In the genomic region with DNA sequence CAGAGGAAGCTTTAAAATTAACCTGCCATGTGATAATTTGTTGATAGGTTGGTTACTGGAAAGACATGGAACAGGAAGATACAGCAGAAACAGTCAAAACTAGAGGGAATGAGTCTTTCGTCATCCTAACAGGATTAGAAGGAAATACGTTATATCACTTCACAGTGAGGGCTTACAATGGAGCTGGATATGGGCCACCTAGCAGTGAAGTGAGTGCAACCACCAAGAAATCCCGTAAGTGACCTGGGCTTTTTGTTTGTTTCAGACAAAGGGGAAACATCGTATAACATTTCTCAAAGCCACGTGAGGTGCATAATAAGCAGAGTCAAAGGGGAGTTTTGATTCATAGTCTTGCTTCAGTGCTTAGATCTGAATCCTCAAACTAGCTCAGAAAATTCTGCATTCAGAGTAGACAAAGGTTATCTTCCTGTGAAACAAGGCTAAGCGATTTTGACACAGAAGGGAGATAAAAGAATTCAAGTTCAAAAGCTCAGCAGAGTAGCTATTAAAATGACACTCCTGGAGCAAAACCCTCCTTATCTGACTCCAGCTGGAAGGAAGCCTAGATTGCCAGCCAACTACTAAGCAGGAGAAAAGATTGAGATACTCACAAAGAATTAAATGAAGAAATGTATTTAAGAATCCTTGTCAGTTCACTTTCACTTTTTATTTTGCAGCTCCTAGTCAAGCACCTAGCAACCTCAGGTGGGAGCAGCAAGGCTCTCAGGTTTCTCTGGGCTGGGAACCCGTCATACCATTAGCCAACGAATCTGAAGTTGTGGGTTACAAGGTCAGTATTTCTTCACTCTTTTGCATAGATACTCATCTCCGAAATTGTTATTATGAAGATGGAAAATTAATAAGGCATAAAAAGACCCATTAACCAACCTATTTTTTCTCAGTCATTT, we compare ENCODE assay signal across 19 cellular contexts.
DNase-seq lines count a peak whose midpoint lies in the region; ATAC-seq and TF ChIP-seq lines count a peak whose summit lies in the region.
"Had no signal": no experiment of that assay in that cellular context is flagged by ENCODE, and none has a peak within 500 bp of the region (broad histone marks: within the 10 kb centered on the region; RNA-seq: fewer than 3 reads in every experiment).

No MANE protein-coding gene starts in this region.

- H3K4me1 Mint-ChIP-seq in activated CD4-positive, alpha-beta T cell treated with anti-CD3 and anti-CD28 coated beads, Interleukin-2, amount 10 ng/mL, durations not matched to agents 7 days and 5 days = no peaks in the 10 kb centered on the region
- H3K4me1 Mint-ChIP-seq: activated CD4-positive, alpha-beta T cell treated with anti-CD3 and anti-CD28 coated beads for 36 hours had no signal

- in situ Hi-C loops in mammary epithelial cell (cut with MboI; ENCODE audit: low sequenced_read_pairs in 2 of 2) = no loop called here

- H3K4me1 ChIP-seq in mammary epithelial cell (ENCODE audit: insufficient read depth, low read length) (peaks cover 7% of the 10 kb centered on the region), smooth muscle cell (ENCODE audit: low read depth) (no peaks in the 10 kb centered on the region)
- H3K4me1 ChIP-seq: BE2C, SJSA1 had no signal

- H3K79me2 ChIP-seq in mammary epithelial cell (ENCODE audit: insufficient read depth, low read length) (no peaks in the 10 kb centered on the region), smooth muscle cell (ENCODE audit: low read depth) (no peaks in the 10 kb centered on the region)

- ATAC-seq in activated CD4-positive, CD25-positive, alpha-beta regulatory T cell treated with anti-CD3 and anti-CD28 coated beads, Interleukin-2, amount 50 U/mL, for 24 hours = no peak
- ATAC-seq: activated CD4-positive, alpha-beta T cell treated with anti-CD3 and anti-CD28 coated beads for 36 hours; sciatic nerve had no signal

- H3K27ac ChIP-seq in mammary epithelial cell (ENCODE audit: insufficient read depth, low read depth, low read length) (no peak overlapping the region), smooth muscle cell (ENCODE audit: low read depth) (peak overlapping the region; percentile 8)
- H3K27ac ChIP-seq: SJSA1 had no signal

- intact Hi-C loops in mammary epithelial cell (cut with micrococcal nuclease) = no loop called here

- H3K36me3 Mint-ChIP-seq in activated CD4-positive, alpha-beta T cell treated with anti-CD3 and anti-CD28 coated beads, Interleukin-2, amount 10 ng/mL, durations not matched to agents 7 days and 5 days (ENCODE audit: low read depth) = no peaks in the 10 kb centered on the region

- H2AFZ ChIP-seq in mammary epithelial cell (ENCODE audit: low read depth, low read length) = peak overlapping the region; percentile 63
- peak overlapping the region; percentile 7 for H2AFZ ChIP-seq in smooth muscle cell (ENCODE audit: low read depth)

- no peaks in the 10 kb centered on the region for H3K27me3 ChIP-seq in mammary epithelial cell (ENCODE audit: insufficient read depth, low read length)
- H3K27me3 ChIP-seq in smooth muscle cell (ENCODE audit: low read depth) = no peaks in the 10 kb centered on the region
- H3K27me3 ChIP-seq: BE2C, SJSA1 had no signal

- no peak overlapping the region for H3K4me3 Mint-ChIP-seq in activated CD4-positive, alpha-beta T cell treated with anti-CD3 and anti-CD28 coated beads, Interleukin-2, amount 10 ng/mL, durations not matched to agents 7 days and 5 days
- H3K4me3 Mint-ChIP-seq: activated CD4-positive, alpha-beta T cell treated with anti-CD3 and anti-CD28 coated beads for 36 hours had no signal

- CTCF ChIA-PET in mammary epithelial cell (lab: Charles Lee; ENCODE audit: low non-redundant PET) = no interaction called here
- CTCF ChIA-PET in activated CD4-positive, alpha-beta T cell treated with anti-CD3 and anti-CD28 coated beads, Interleukin-2, amount 10 ng/mL, durations not matched to agents 7 days and 5 days (lab: Charles Lee) = no interaction called here

- no peaks in the 10 kb centered on the region for H3K9me3 ChIP-seq in mammary epithelial cell (replicated peaks; ENCODE audit: insufficient read depth, low read length)
- H3K9me3 ChIP-seq in smooth muscle cell (replicated peaks; ENCODE audit: low read depth) = no peaks in the 10 kb centered on the region
- H3K9me3 ChIP-seq: BE2C, SJSA1 had no signal

- 46% methylated on average over 8 of the region's 9 CpGs for WGBS in mammary epithelial cell (ENCODE audit: low coverage, missing lambda C conversion rate)
- 58% methylated on average over 9 of the region's 9 CpGs for WGBS in smooth muscle cell (ENCODE audit: low lambda C conversion rate)

- H3K4me3 ChIP-seq in mammary epithelial cell (replicated peaks in 1 of 3; ENCODE audit: insufficient read depth in 1 of 3, low read depth in 2 of 3, low read length in 3 of 3) (peak overlapping the region in 1 of 3 experiments; percentile 3), smooth muscle cell (no peak overlapping the region)
- H3K4me3 ChIP-seq: SJSA1 had no signal

- POLR2A ChIA-PET in activated CD4-positive, alpha-beta T cell treated with anti-CD3 and anti-CD28 coated beads, Interleukin-2, amount 10 ng/mL, durations not matched to agents 7 days and 5 days (lab: Charles Lee) = no interaction called here

- peaks cover 5% of the 10 kb centered on the region for H3F3A ChIP-seq in smooth muscle cell (ENCODE audit: low read depth)

- dilution Hi-C loops in mammary epithelial cell (cut with HindIII; ENCODE audit: low sequenced_read_pairs) = no loop called here

- BruUV-seq in mammary epithelial cell (replicated peaks; lab: Mats Ljungman, UMichigan) = no TSS peak

- TF ChIP-seq CTCF in mammary epithelial cell (conservative IDR thresholded peaks at IDR 0.05 in 1 of 2, IDR thresholded peaks at IDR 0.05 in 1 of 2; ENCODE audit: extremely low read depth in 1 of 2, insufficient read depth in 1 of 2, low read depth in 1 of 2, low read length in 2 of 2) = no peak
- no peak for TF ChIP-seq CTCF in smooth muscle cell (IDR thresholded peaks at IDR 0.05; ENCODE audit: borderline replicate concordance, insufficient read depth, poor library complexity, severe bottlenecking)

- H3K27ac Mint-ChIP-seq in activated CD4-positive, alpha-beta T cell treated with anti-CD3 and anti-CD28 coated beads, Interleukin-2, amount 10 ng/mL, durations not matched to agents 7 days and 5 days = no peak overlapping the region
- H3K27ac Mint-ChIP-seq: activated CD4-positive, alpha-beta T cell treated with anti-CD3 and anti-CD28 coated beads for 36 hours had no signal

- no peaks in the 10 kb centered on the region for H3K27me3 Mint-ChIP-seq in activated CD4-positive, alpha-beta T cell treated with anti-CD3 and anti-CD28 coated beads, Interleukin-2, amount 10 ng/mL, durations not matched to agents 7 days and 5 days
- H3K27me3 Mint-ChIP-seq: activated CD4-positive, alpha-beta T cell treated with anti-CD3 and anti-CD28 coated beads for 36 hours had no signal

- H3K9ac ChIP-seq in mammary epithelial cell (ENCODE audit: insufficient read depth, low read length) (no peak overlapping the region), smooth muscle cell (ENCODE audit: low read depth) (no peak overlapping the region)

- H3K36me3 ChIP-seq in mammary epithelial cell (ENCODE audit: insufficient read depth, low read length) = no peaks in the 10 kb centered on the region
- no peaks in the 10 kb centered on the region for H3K36me3 ChIP-seq in smooth muscle cell (ENCODE audit: low read depth)
- H3K36me3 ChIP-seq: BE2C, SJSA1 had no signal

- peak overlapping the region; percentile 56 for H3K4me2 ChIP-seq in mammary epithelial cell (ENCODE audit: insufficient read depth, low read depth, low read length)
- peak overlapping the region; percentile 11 for H3K4me2 ChIP-seq in smooth muscle cell

- DNase-seq in NCI-H226 (peak; percentile 80), mammary epithelial cell (peak; percentile 38), kidney tubule cell (ENCODE audit: low spot score) (peak; percentile 13), smooth muscle cell (lab: John Stamatoyannopoulos, UW; ENCODE audit: unreplicated experiment) (no peak), NCI-H2196 (lab: John Stamatoyannopoulos, UW; ENCODE audit: unreplicated experiment) (no peak)
- DNase-seq in activated CD4-positive, alpha-beta T cell treated with anti-CD3 and anti-CD28 coated beads, Interleukin-2, amount 10 ng/mL, durations not matched to agents 7 days and 5 days = no peak
- DNase-seq: activated CD4-positive, alpha-beta T cell treated with anti-CD3 and anti-CD28 coated beads for 36 hours; activated CD8-positive, alpha-beta memory T cell treated with anti-CD3 and anti-CD28 coated beads, Interleukin-2, amount 50 U/mL, for 4 hours; activated naive CD4-positive, alpha-beta T cell; aorta; BE2C; GDM1; hippocampal formation; KG1; NCI-H446 treated with DMSO at 0.1 percent for 48 hours; stimulated activated CD4-positive, alpha-beta T cell treated with anti-CD3 and anti-CD28 coated beads, Interleukin-2, amount 100 ng/mL, for 24 hours had no signal

- H3K9me3 Mint-ChIP-seq in activated CD4-positive, alpha-beta T cell treated with anti-CD3 and anti-CD28 coated beads, Interleukin-2, amount 10 ng/mL, durations not matched to agents 7 days and 5 days = peaks cover 6% of the 10 kb centered on the region

- no peaks in the 10 kb centered on the region for H4K20me1 ChIP-seq in mammary epithelial cell (ENCODE audit: insufficient read depth, low read length)
- no peaks in the 10 kb centered on the region for H4K20me1 ChIP-seq in smooth muscle cell (ENCODE audit: low read depth)

Comparison
In these comparisons a context has a peak if more than half of its experiments do, and no peak if none do; other contexts are left out.
1. DNase-seq: peak in NCI-H226 (single experiment), mammary epithelial cell (single experiment) and kidney tubule cell (single experiment); none in smooth muscle cell (single experiment), activated CD4-positive, alpha-beta T cell treated with anti-CD3 and anti-CD28 coated beads, Interleukin-2, amount 10 ng/mL, durations not matched to agents 7 days and 5 days (single experiment) and NCI-H2196 (single experiment).